18 cellular contexts compared by ENCODE assay signal in genomic region chr6:136767103-136767502, GRCh38. TPM values are rescaled to one million over a fixed set of nuclear protein-coding genes. Genes with fewer than 3 reads are reported as not detected.
A peak's percentile ranks its signal among the peaks of the same experiment; 100 is the strongest.
DNase-seq lines count a peak whose midpoint lies in the region; ATAC-seq and TF ChIP-seq lines count a peak whose summit lies in the region.
"Had no signal": no experiment of that assay in that cellular context is flagged by ENCODE, and none has a peak within 500 bp of the region (broad histone marks: within the 10 kb centered on the region; RNA-seq: fewer than 3 reads in every experiment).

No MANE protein-coding gene starts in this region.

- no peaks in the 10 kb centered on the region for H3K9me3 ChIP-seq in HEK293 (ENCODE audit: control insufficient read depth, insufficient read depth, low read depth, low read length)
- H3K9me3 ChIP-seq: Peyer's patch had no signal

- no peak overlapping the region for H3K4me3 Mint-ChIP-seq in activated CD4-positive, alpha-beta T cell treated with anti-CD3 and anti-CD28 coated beads, Interleukin-2, amount 10 ng/mL, durations not matched to agents 7 days and 5 days
- H3K4me3 Mint-ChIP-seq in activated naive CD8-positive, alpha-beta T cell treated with anti-CD3 and anti-CD28 coated beads, Interleukin-2, amount 50 U/mL, for 24 hours, result peak overlapping the region; percentile 3
- H3K4me3 Mint-ChIP-seq in natural killer cell treated with Interleukin-12 subunit alpha and Interleukin-12 subunit beta and Interleukin-15 and Interleukin-18, amount 100 ng/mL, for 72 hours, result peak overlapping the region; percentile 66

- peaks cover 15% of the 10 kb centered on the region for H3K36me3 Mint-ChIP-seq in activated CD4-positive, alpha-beta T cell treated with anti-CD3 and anti-CD28 coated beads, Interleukin-2, amount 10 ng/mL, durations not matched to agents 7 days and 5 days (ENCODE audit: low read depth)
- H3K36me3 Mint-ChIP-seq in activated naive CD8-positive, alpha-beta T cell treated with anti-CD3 and anti-CD28 coated beads, Interleukin-2, amount 50 U/mL, for 24 hours (ENCODE audit: low read depth), result no peaks in the 10 kb centered on the region
- no peaks in the 10 kb centered on the region for H3K36me3 Mint-ChIP-seq in natural killer cell treated with Interleukin-12 subunit alpha and Interleukin-12 subunit beta and Interleukin-15 and Interleukin-18, amount 100 ng/mL, for 72 hours

- H3K4me3 ChIP-seq in HEK293 (ENCODE audit: low read depth, low read length), result no peak overlapping the region
- H3K4me3 ChIP-seq: Peyer's patch had no signal

- POLR2A ChIA-PET in activated CD4-positive, alpha-beta T cell treated with anti-CD3 and anti-CD28 coated beads, Interleukin-2, amount 10 ng/mL, durations not matched to agents 7 days and 5 days (lab: Charles Lee), result no interaction called here
- POLR2A ChIA-PET in HEK293 (lab: Yijun Ruan, JAX), result no interaction called here

- TF ChIP-seq CTCF in HEK293 (tag by site-specific recombination; IDR thresholded peaks at IDR 0.05) (no peak), GM20000 (IDR thresholded peaks at IDR 0.05; ENCODE audit: extremely low read depth, missing control alignments) (no peak)

- no peak for ATAC-seq in activated naive CD8-positive, alpha-beta T cell treated with anti-CD3 and anti-CD28 coated beads, Interleukin-2, amount 50 U/mL, for 24 hours
- no peak for ATAC-seq in natural killer cell treated with Interleukin-12 subunit alpha and Interleukin-12 subunit beta and Interleukin-15 and Interleukin-18, amount 100 ng/mL, for 72 hours
- ATAC-seq in HG02798 (IDR thresholded peaks at IDR 0.05; ENCODE audit: poor library complexity, unreplicated experiment), result no peak
- ATAC-seq: HCT116 had no signal

- CTCF ChIA-PET in activated CD4-positive, alpha-beta T cell treated with anti-CD3 and anti-CD28 coated beads, Interleukin-2, amount 10 ng/mL, durations not matched to agents 7 days and 5 days (lab: Charles Lee), result no interaction called here
- CTCF ChIA-PET in HEK293 (lab: Yijun Ruan, JAX), result no interaction called here

- peaks cover 3% of the 10 kb centered on the region for H3K9me3 Mint-ChIP-seq in activated CD4-positive, alpha-beta T cell treated with anti-CD3 and anti-CD28 coated beads, Interleukin-2, amount 10 ng/mL, durations not matched to agents 7 days and 5 days
- H3K9me3 Mint-ChIP-seq in activated naive CD8-positive, alpha-beta T cell treated with anti-CD3 and anti-CD28 coated beads, Interleukin-2, amount 50 U/mL, for 24 hours, result no peaks in the 10 kb centered on the region
- no peaks in the 10 kb centered on the region for H3K9me3 Mint-ChIP-seq in natural killer cell treated with Interleukin-12 subunit alpha and Interleukin-12 subunit beta and Interleukin-15 and Interleukin-18, amount 100 ng/mL, for 72 hours

- no peaks in the 10 kb centered on the region for H3K27me3 Mint-ChIP-seq in activated CD4-positive, alpha-beta T cell treated with anti-CD3 and anti-CD28 coated beads, Interleukin-2, amount 10 ng/mL, durations not matched to agents 7 days and 5 days
- H3K27me3 Mint-ChIP-seq in activated naive CD8-positive, alpha-beta T cell treated with anti-CD3 and anti-CD28 coated beads, Interleukin-2, amount 50 U/mL, for 24 hours, result no peaks in the 10 kb centered on the region
- no peaks in the 10 kb centered on the region for H3K27me3 Mint-ChIP-seq in natural killer cell treated with Interleukin-12 subunit alpha and Interleukin-12 subunit beta and Interleukin-15 and Interleukin-18, amount 100 ng/mL, for 72 hours

- peak overlapping the region; percentile 47 for H3K27ac Mint-ChIP-seq in activated CD4-positive, alpha-beta T cell treated with anti-CD3 and anti-CD28 coated beads, Interleukin-2, amount 10 ng/mL, durations not matched to agents 7 days and 5 days
- peak overlapping the region; percentile 64 for H3K27ac Mint-ChIP-seq in activated naive CD8-positive, alpha-beta T cell treated with anti-CD3 and anti-CD28 coated beads, Interleukin-2, amount 50 U/mL, for 24 hours
- peak overlapping the region; percentile 65 to 87 for H3K27ac Mint-ChIP-seq in natural killer cell treated with Interleukin-12 subunit alpha and Interleukin-12 subunit beta and Interleukin-15 and Interleukin-18, amount 100 ng/mL, for 72 hours

- no peak overlapping the region for H3K27ac ChIP-seq in HEK293 (ENCODE audit: extremely low read depth, low read depth, low read length)
- H3K27ac ChIP-seq: epithelial cell of prostate had no signal

- H3K4me1 ChIP-seq in HEK293 (ENCODE audit: control insufficient read depth, insufficient read depth, low read length), result peaks cover 7% of the 10 kb centered on the region

- H3K4me1 Mint-ChIP-seq in activated CD4-positive, alpha-beta T cell treated with anti-CD3 and anti-CD28 coated beads, Interleukin-2, amount 10 ng/mL, durations not matched to agents 7 days and 5 days, result peaks cover 65% of the 10 kb centered on the region
- peaks cover 72% of the 10 kb centered on the region for H3K4me1 Mint-ChIP-seq in activated naive CD8-positive, alpha-beta T cell treated with anti-CD3 and anti-CD28 coated beads, Interleukin-2, amount 50 U/mL, for 24 hours
- H3K4me1 Mint-ChIP-seq in natural killer cell treated with Interleukin-12 subunit alpha and Interleukin-12 subunit beta and Interleukin-15 and Interleukin-18, amount 100 ng/mL, for 72 hours (ENCODE audit: low read depth in 2 of 2), result peaks cover 58 to 60% of the 10 kb centered on the region in 2 donors

- no peaks in the 10 kb centered on the region for H3K36me3 ChIP-seq in HEK293 (ENCODE audit: control insufficient read depth in 2 of 2, insufficient read depth in 1 of 2, low read length in 2 of 2)
- H3K36me3 ChIP-seq: Peyer's patch had no signal

- no peak for DNase-seq in activated CD4-positive, alpha-beta T cell treated with anti-CD3 and anti-CD28 coated beads, Interleukin-2, amount 10 ng/mL, durations not matched to agents 7 days and 5 days
- DNase-seq in activated CD4-positive, alpha-beta T cell treated with anti-CD3 and anti-CD28 coated beads, Interleukin-2, amount 50 U/mL, for 48 hours, result no peak
- no peak for DNase-seq in activated naive CD8-positive, alpha-beta T cell treated with anti-CD3 and anti-CD28 coated beads, Interleukin-2, amount 50 U/mL, for 24 hours
- DNase-seq in natural killer cell treated with Interleukin-12 subunit alpha and Interleukin-12 subunit beta and Interleukin-15 and Interleukin-18, amount 100 ng/mL, for 72 hours (ENCODE audit: low spot score), result no peak
- DNase-seq in GM20000 (ENCODE audit: low spot score) (no peak), middle frontal gyrus (ENCODE audit: extremely low spot score, low spot score) (no peak)
- DNase-seq: activated CD4-positive, CD25-positive, alpha-beta regulatory T cell; amniotic stem cell; COR-L47; mesendoderm; NCI-H2029 treated with DMSO at 0.1 percent for 48 hours; NCI-H748 treated with DMSO at 0.1 percent for 48 hours; occipital lobe; Peyer's patch had no signal

TF ChIP-seq in HEK293, 187 proteins besides CTCF, POLR2A, EP300 and RAD21 (continues in another document):
- TF ChIP-seq ZNF423 (tag by site-specific recombination; IDR thresholded peaks at IDR 0.05), result no peak
- TF ChIP-seq ZBTB1 (tag by site-specific recombination; IDR thresholded peaks at IDR 0.05), result no peak
- TF ChIP-seq, protein P1, sequence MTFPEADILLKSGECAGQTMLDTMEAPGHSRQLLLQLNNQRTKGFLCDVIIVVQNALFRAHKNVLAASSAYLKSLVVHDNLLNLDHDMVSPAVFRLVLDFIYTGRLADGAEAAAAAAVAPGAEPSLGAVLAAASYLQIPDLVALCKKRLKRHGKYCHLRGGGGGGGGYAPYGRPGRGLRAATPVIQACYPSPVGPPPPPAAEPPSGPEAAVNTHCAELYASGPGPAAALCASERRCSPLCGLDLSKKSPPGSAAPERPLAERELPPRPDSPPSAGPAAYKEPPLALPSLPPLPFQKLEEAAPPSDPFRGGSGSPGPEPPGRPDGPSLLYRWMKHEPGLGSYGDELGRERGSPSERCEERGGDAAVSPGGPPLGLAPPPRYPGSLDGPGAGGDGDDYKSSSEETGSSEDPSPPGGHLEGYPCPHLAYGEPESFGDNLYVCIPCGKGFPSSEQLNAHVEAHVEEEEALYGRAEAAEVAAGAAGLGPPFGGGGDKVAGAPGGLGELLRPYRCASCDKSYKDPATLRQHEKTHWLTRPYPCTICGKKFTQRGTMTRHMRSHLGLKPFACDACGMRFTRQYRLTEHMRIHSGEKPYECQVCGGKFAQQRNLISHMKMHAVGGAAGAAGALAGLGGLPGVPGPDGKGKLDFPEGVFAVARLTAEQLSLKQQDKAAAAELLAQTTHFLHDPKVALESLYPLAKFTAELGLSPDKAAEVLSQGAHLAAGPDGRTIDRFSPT (tag by site-specific recombination; IDR thresholded peaks at IDR 0.05), result no peak
- no peak for TF ChIP-seq ZBTB8A (tag by site-specific recombination; IDR thresholded peaks at IDR 0.05)
- TF ChIP-seq PRDM1 (tag by site-specific recombination; IDR thresholded peaks at IDR 0.05), result 0 out of 2 replicates have a peak, but pooled peaks have one; percentile 42
- TF ChIP-seq ZNF391 (tag by site-specific recombination; IDR thresholded peaks at IDR 0.05; ENCODE audit: borderline replicate concordance, low read depth), result no peak
- TF ChIP-seq, protein P2, sequence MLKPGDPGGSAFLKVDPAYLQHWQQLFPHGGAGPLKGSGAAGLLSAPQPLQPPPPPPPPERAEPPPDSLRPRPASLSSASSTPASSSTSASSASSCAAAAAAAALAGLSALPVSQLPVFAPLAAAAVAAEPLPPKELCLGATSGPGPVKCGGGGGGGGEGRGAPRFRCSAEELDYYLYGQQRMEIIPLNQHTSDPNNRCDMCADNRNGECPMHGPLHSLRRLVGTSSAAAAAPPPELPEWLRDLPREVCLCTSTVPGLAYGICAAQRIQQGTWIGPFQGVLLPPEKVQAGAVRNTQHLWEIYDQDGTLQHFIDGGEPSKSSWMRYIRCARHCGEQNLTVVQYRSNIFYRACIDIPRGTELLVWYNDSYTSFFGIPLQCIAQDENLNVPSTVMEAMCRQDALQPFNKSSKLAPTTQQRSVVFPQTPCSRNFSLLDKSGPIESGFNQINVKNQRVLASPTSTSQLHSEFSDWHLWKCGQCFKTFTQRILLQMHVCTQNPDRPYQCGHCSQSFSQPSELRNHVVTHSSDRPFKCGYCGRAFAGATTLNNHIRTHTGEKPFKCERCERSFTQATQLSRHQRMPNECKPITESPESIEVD (tag by site-specific recombination; IDR thresholded peaks at IDR 0.05), result no peak
- TF ChIP-seq KLF9 (tag by site-specific recombination; IDR thresholded peaks at IDR 0.05; ENCODE audit: low read depth), result no peak
- no peak for TF ChIP-seq ZNF76 (tag by site-specific recombination; IDR thresholded peaks at IDR 0.05; ENCODE audit: borderline replicate concordance, low read depth)
- TF ChIP-seq ZNF621 (tag by site-specific recombination; IDR thresholded peaks at IDR 0.05), result no peak

RNA-seq across cellular contexts. Expression of gene MAP3K5, which starts 25.2 kb away (rescaled TPM):
- 10 to 100 TPM; 23.4 to 24.0 TPM for total RNA-seq in activated CD4-positive, alpha-beta T cell treated with anti-CD3 and anti-CD28 coated beads, Interleukin-2, amount 10 ng/mL, durations not matched to agents 7 days and 5 days
- total RNA-seq in natural killer cell treated with Interleukin-12 subunit alpha and Interleukin-12 subunit beta and Interleukin-15 and Interleukin-18, amount 100 ng/mL, for 72 hours, result 10 to 100 TPM; 27.9 to 33.0 TPM

RNA-seq across cellular contexts. Expression of gene PEX7, which starts 55.3 kb away (rescaled TPM):
- 1 to 10 TPM; 3.4 to 4.1 TPM for total RNA-seq in activated CD4-positive, alpha-beta T cell treated with anti-CD3 and anti-CD28 coated beads, Interleukin-2, amount 10 ng/mL, durations not matched to agents 7 days and 5 days
- total RNA-seq in natural killer cell treated with Interleukin-12 subunit alpha and Interleukin-12 subunit beta and Interleukin-15 and Interleukin-18, amount 100 ng/mL, for 72 hours, result 1 to 10 TPM; 4.2 to 5.9 TPM
